Comparison of ENCODE assay signal across 10 cellular contexts in genomic region chr11:67032830-67033555, GRCh38. TPM values are rescaled to one million over a fixed set of nuclear protein-coding genes. Genes with fewer than 3 reads are reported as not detected.
A peak's percentile ranks its signal among the peaks of the same experiment; 100 is the strongest.
DNase-seq lines count a peak whose midpoint lies in the region; ATAC-seq, FAIRE-seq and TF ChIP-seq lines count a peak whose summit lies in the region.
"Had no signal": no experiment of that assay in that cellular context is flagged by ENCODE, and none has a peak within 500 bp of the region (broad histone marks: within the 10 kb centered on the region; RNA-seq: fewer than 3 reads in every experiment).

No MANE protein-coding gene starts in this region.

- TF ChIP-seq CTCF in heart right ventricle (IDR thresholded peaks at IDR 0.05) (no peak), MCF 10A (IDR thresholded peaks at IDR 0.05; ENCODE audit: unreplicated experiment) (no peak)

- no peaks in the 10 kb centered on the region for H3K9me3 Mint-ChIP-seq in MCF 10A (ENCODE audit: unreplicated experiment)
- H3K9me3 Mint-ChIP-seq: H9 had no signal

- WGBS in heart right ventricle, 2 donors, result 73 to 83% methylated on average over 12 of the region's 12 CpGs

- H3K9me3 ChIP-seq in heart right ventricle, result no peaks in the 10 kb centered on the region

- no peaks in the 10 kb centered on the region for H3K27me3 Mint-ChIP-seq in MCF 10A (ENCODE audit: insufficient read depth, unreplicated experiment)

- H3K27ac Mint-ChIP-seq in MCF 10A (ENCODE audit: low read depth, unreplicated experiment), result peak overlapping the region; percentile 29
- H3K27ac Mint-ChIP-seq: H9 had no signal

- FAIRE-seq in urothelium cell line (lab: Jason Lieb, UNC), result no peak

- CTCF ChIA-PET in MCF 10A (lab: Yijun Ruan, JAX), result interaction anchor here (0.6 kb wide), 1 partner anchor 152 kb away, joined by 3 read pairs; no protein-coding TSS in a partner anchor

- H3K27ac ChIP-seq in heart right ventricle, result no peak overlapping the region

- BruUV-seq in MCF 10A (replicated peaks; lab: Mats Ljungman, UMichigan), result no TSS peak

- H3K4me3 Mint-ChIP-seq in MCF 10A (ENCODE audit: unreplicated experiment), result no peak overlapping the region
- H3K4me3 Mint-ChIP-seq: H9 had no signal

- intact Hi-C loops in heart right ventricle (cut with DNase I) (no loop called here), left ventricle myocardium superior (cut with micrococcal nuclease) (no loop called here), MCF 10A (cut with micrococcal nuclease) (loop anchor here (5.0 kb wide), 1 partner anchor 51 kb away; no protein-coding TSS in a partner anchor)

- no peak overlapping the region for H3K4me3 ChIP-seq in heart right ventricle

- no peaks in the 10 kb centered on the region for H3K36me3 ChIP-seq in heart right ventricle

- no peaks in the 10 kb centered on the region for H3K36me3 Mint-ChIP-seq in MCF 10A (ENCODE audit: insufficient read depth, unreplicated experiment)

- peaks cover 27% of the 10 kb centered on the region for H3K4me1 Mint-ChIP-seq in MCF 10A (ENCODE audit: insufficient read depth, unreplicated experiment)

- POLR2A ChIA-PET in MCF 10A (lab: Yijun Ruan, JAX), result interaction anchor here (1.1 kb wide), 1 partner anchor 22 kb away, joined by 7 read pairs; no protein-coding TSS in a partner anchor

- ATAC-seq in heart right ventricle, result peak in 6 of 8 donors; percentile 16 to 66 (median 58)
- no peak for ATAC-seq in left ventricle myocardium superior
- ATAC-seq in left lobe of liver, result peak; percentile 28

- H3K4me1 ChIP-seq in heart right ventricle, result peaks cover 0 to 17% (median 0%) of the 10 kb centered on the region in 9 donors

- no peak for DNase-seq in heart right ventricle
- no peak for DNase-seq in left ventricle myocardium superior
- peak; percentile 84 for DNase-seq in MCF 10A (ENCODE audit: unreplicated experiment)
- no peak for DNase-seq in left lobe of liver (ENCODE audit: low spot score)
- DNase-seq in urothelium cell line (ENCODE audit: low spot score), result peak; percentile 82
- no peak for DNase-seq in stimulated activated CD4-positive, alpha-beta T cell treated with anti-CD3 and anti-CD28 coated beads, Interleukin-2, amount 100 ng/mL, for 24 hours
- no peak for DNase-seq in NCI-H1417 treated with DMSO at 0.1 percent for 48 hours (lab: John Stamatoyannopoulos, UW)
- no peak for DNase-seq in activated CD4-positive, CD25-positive, alpha-beta regulatory T cell (lab: John Stamatoyannopoulos, UW)
- DNase-seq: 8988T, H9 had no signal

- peaks cover 0 to 15% (median 4%) of the 10 kb centered on the region in 7 donors for H3K27me3 ChIP-seq in heart right ventricle

RNA-seq across cellular contexts. Expression of gene SYT12, which starts 10.1 kb away (rescaled TPM):
- total RNA-seq in heart right ventricle (under 1 TPM in 9 of 10 donors, not detected in 1; 0.12 to 0.78 (median 0.23) TPM), left ventricle myocardium superior (0.37 TPM), MCF 10A (2022) (0.44 and 0.59 TPM in 2 replicates), left lobe of liver (4.8 TPM)
- under 1 TPM in 1 of 2 donors, not detected in 1; 0.33 TPM for polyA plus RNA-seq in heart right ventricle

RNA-seq across cellular contexts. Expression of gene RHOD, which starts 23.7 kb away (rescaled TPM):
- total RNA-seq in heart right ventricle, result 100 to 1,000 TPM in 1 of 10 donors, 10 to 100 TPM in 9; 21.9 to 103 (median 29.5) TPM
- 10 to 100 TPM; 76.0 to 98.8 TPM for polyA plus RNA-seq in heart right ventricle
- total RNA-seq in left ventricle myocardium superior, result 67.6 TPM
- 132 and 190 TPM in 2 replicates for total RNA-seq in MCF 10A (2022)
- 23.2 TPM for total RNA-seq in left lobe of liver

RNA-seq across cellular contexts. Expression of gene C11orf86, which starts 57.9 kb away (rescaled TPM):
- total RNA-seq in heart right ventricle (not detected), left ventricle myocardium superior (not detected), MCF 10A (2022) (not detected in 2 replicates), left lobe of liver (not detected)
- not detected for polyA plus RNA-seq in heart right ventricle
- total RNA-seq: H9 had no signal

Comparison
In these comparisons a context has a peak if more than half of its experiments do, and no peak if none do; other contexts are left out.
1. DNase-seq: peak in MCF 10A (single experiment) and urothelium cell line (single experiment); none in heart right ventricle (0 of 2), left ventricle myocardium superior (single experiment), left lobe of liver (single experiment), stimulated activated CD4-positive, alpha-beta T cell treated with anti-CD3 and anti-CD28 coated beads, Interleukin-2, amount 100 ng/mL, for 24 hours (0 of 2), NCI-H1417 treated with DMSO at 0.1 percent for 48 hours (single experiment) and activated CD4-positive, CD25-positive, alpha-beta regulatory T cell (0 of 4).